ENCODE assay signal across 27 cellular contexts in the genomic region with DNA sequence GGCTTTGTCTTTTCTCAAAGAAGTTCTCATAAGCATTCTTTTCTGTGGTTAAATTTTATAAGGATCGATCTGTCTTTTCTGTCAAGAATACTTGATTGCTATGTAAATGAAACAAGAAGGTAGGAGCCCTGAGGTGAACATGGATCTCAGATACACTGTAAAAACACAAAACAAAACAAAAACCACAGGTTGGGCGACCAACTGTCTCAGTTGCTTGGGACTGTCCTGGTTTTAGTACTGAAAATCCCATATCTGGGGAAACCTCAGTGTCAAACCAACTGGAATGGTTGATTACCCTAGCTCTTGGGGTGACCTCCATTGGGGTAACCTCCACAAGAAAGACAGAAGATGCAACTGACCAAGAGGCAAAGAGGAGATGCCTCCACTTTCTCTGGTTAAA. TPM values are rescaled to one million over a fixed set of nuclear protein-coding genes. Genes with fewer than 3 reads are reported as not detected.
"Had no signal": no experiment of that assay in that cellular context is flagged by ENCODE, and none has a peak within 500 bp of the region (broad histone marks: within the 10 kb centered on the region; RNA-seq: fewer than 3 reads in every experiment).

No MANE protein-coding gene starts in this region.

- H3K4me1 ChIP-seq: prostate gland, suprapubic skin had no signal

- H3K9me3 ChIP-seq: left ventricle myocardium inferior, mucosa of descending colon, pancreas, prostate gland, suprapubic skin, thoracic aorta, tibial artery, upper lobe of right lung had no signal

- H3K36me3 ChIP-seq: left ventricle myocardium inferior, pancreas, prostate gland, suprapubic skin, thoracic aorta, tibial artery, upper lobe of right lung had no signal

- H3K4me1 Mint-ChIP-seq: naive thymus-derived CD4-positive, alpha-beta T cell; stimulated activated effector memory CD8-positive, alpha-beta T cell treated with anti-CD3 and anti-CD28 coated beads, Interleukin-12 subunit alpha, Interleukin-12 subunit beta, amount 100 ng/mL, for 72 hours had no signal

- H3K9me3 Mint-ChIP-seq: natural killer cell treated with Interleukin-12 subunit alpha and Interleukin-12 subunit beta and Interleukin-15 and Interleukin-18, amount 100 ng/mL, for 72 hours; stimulated activated effector memory CD8-positive, alpha-beta T cell treated with anti-CD3 and anti-CD28 coated beads, Interleukin-12 subunit alpha, Interleukin-12 subunit beta, amount 100 ng/mL, for 72 hours; stimulated activated naive CD8-positive, alpha-beta T cell treated with anti-CD3 and anti-CD28 coated beads, Interleukin-15, Interleukin-2, amounts not matched to agents 100 ng/mL and 50 ng/mL, for 24 hours had no signal

- H3K27ac ChIP-seq: prostate gland, skin epidermis, suprapubic skin, thoracic aorta, tibial artery, upper lobe of right lung had no signal

- DNase-seq: islet precursor cell; left ventricle myocardium inferior; midbrain; mucosa of descending colon; naive thymus-derived CD4-positive, alpha-beta T cell; pancreas; posterior cingulate gyrus; retina; right cardiac atrium; stimulated activated CD4-positive, alpha-beta T cell treated with anti-CD3 and anti-CD28 coated beads, Interleukin-12 subunit alpha, Interleukin-12 subunit beta, amount 100 ng/mL, for 4 hours; stimulated activated CD4-positive, alpha-beta T cell treated with anti-CD3 and anti-CD28 coated beads, Interleukin-15, amount 100 ng/mL, for 24 hours; stimulated activated CD4-positive, alpha-beta T cell treated with anti-CD3 and anti-CD28 coated beads, Interleukin-2, amount 100 ng/mL, for 24 hours; stimulated activated CD4-positive, alpha-beta T cell treated with anti-CD3 and anti-CD28 coated beads, Interleukin-4, amount 100 ng/mL, for 1 hour; stimulated activated naive CD4-positive, alpha-beta T cell; tibial artery; trophoblast cell; upper lobe of right lung had no signal

- H3K4me3 Mint-ChIP-seq: naive thymus-derived CD4-positive, alpha-beta T cell; natural killer cell treated with Interleukin-12 subunit alpha and Interleukin-12 subunit beta and Interleukin-15 and Interleukin-18, amount 100 ng/mL, for 72 hours; neural crest cell; stimulated activated effector memory CD8-positive, alpha-beta T cell treated with anti-CD3 and anti-CD28 coated beads, Interleukin-12 subunit alpha, Interleukin-12 subunit beta, amount 100 ng/mL, for 72 hours; stimulated activated naive CD8-positive, alpha-beta T cell treated with anti-CD3 and anti-CD28 coated beads, Interleukin-15, Interleukin-2, amounts not matched to agents 100 ng/mL and 50 ng/mL, for 24 hours had no signal

- H3K27me3 ChIP-seq: pancreas, tibial artery, upper lobe of right lung had no signal

- H3K36me3 Mint-ChIP-seq: naive thymus-derived CD4-positive, alpha-beta T cell; natural killer cell treated with Interleukin-12 subunit alpha and Interleukin-12 subunit beta and Interleukin-15 and Interleukin-18, amount 100 ng/mL, for 72 hours; stimulated activated effector memory CD8-positive, alpha-beta T cell treated with anti-CD3 and anti-CD28 coated beads, Interleukin-12 subunit alpha, Interleukin-12 subunit beta, amount 100 ng/mL, for 72 hours had no signal

- H3K4me3 ChIP-seq: left ventricle myocardium inferior, lung, mucosa of descending colon, pancreas, prostate gland, skin epidermis, suprapubic skin, thoracic aorta, tibial artery, upper lobe of right lung had no signal

- ATAC-seq: mucosa of descending colon; naive thymus-derived CD4-positive, alpha-beta T cell; natural killer cell treated with Interleukin-12 subunit alpha and Interleukin-12 subunit beta and Interleukin-15 and Interleukin-18, amount 100 ng/mL, for 72 hours; sciatic nerve; stimulated activated effector memory CD8-positive, alpha-beta T cell treated with anti-CD3 and anti-CD28 coated beads, Interleukin-12 subunit alpha, Interleukin-12 subunit beta, amount 100 ng/mL, for 72 hours had no signal

- H3K27ac Mint-ChIP-seq: naive thymus-derived CD4-positive, alpha-beta T cell; natural killer cell treated with Interleukin-12 subunit alpha and Interleukin-12 subunit beta and Interleukin-15 and Interleukin-18, amount 100 ng/mL, for 72 hours; stimulated activated effector memory CD8-positive, alpha-beta T cell treated with anti-CD3 and anti-CD28 coated beads, Interleukin-12 subunit alpha, Interleukin-12 subunit beta, amount 100 ng/mL, for 72 hours; stimulated activated naive CD8-positive, alpha-beta T cell treated with anti-CD3 and anti-CD28 coated beads, Interleukin-15, Interleukin-2, amounts not matched to agents 100 ng/mL and 50 ng/mL, for 24 hours had no signal

RNA-seq across cellular contexts. Expression of gene TMEM178A, which starts 55.8 kb away (rescaled TPM):
- total RNA-seq: natural killer cell treated with Interleukin-12 subunit alpha and Interleukin-12 subunit beta and Interleukin-15 and Interleukin-18, amount 100 ng/mL, for 72 hours had no signal
- polyA plus RNA-seq: naive thymus-derived CD4-positive, alpha-beta T cell had no signal
